8 cellular contexts compared by ENCODE assay signal in the genomic region with DNA sequence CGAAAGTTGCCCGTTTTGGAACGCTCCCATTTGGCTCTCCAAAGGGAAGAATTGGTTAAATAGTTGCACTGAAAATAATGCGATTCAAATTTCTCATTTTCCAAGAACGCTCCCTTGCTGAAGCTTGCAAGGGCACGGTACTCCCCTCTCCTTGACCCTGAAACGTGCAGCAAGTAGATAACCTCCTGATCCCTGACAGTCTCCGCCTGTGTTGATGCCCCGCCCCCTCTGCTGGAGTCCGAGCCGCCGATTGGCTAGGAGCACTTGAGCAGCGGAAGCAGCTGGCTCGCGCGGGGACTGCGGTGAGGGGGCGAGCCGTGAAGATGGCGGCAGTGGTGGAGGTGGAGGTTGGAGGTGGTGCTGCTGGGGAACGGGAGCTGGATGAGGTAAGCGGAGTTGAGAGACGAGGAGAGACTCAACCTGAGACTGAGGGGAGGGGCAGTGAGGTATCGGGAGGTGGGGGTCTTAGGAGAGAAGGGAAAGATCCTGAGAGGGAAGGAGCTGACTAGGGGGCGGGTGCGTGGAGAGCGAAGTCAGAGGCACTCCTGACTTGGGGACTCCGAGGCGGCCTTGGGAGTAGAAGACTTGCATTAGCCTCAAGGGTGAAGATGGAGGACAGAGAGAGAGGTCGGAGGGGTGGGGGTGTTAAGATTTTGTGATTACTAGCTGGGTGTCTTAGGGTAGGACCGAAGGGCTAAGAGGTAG. TPM values are rescaled to one million over a fixed set of nuclear protein-coding genes. Genes with fewer than 3 reads are reported as not detected.
DNase-seq lines count a peak whose midpoint lies in the region; ATAC-seq, FAIRE-seq and TF ChIP-seq lines count a peak whose summit lies in the region.

A gene (plus strand): TSS at position 308 of the 705 bp plus-strand sequence. CDS start 16 bp downstream, at position 324.

- peaks cover 3% of the 10 kb centered on the region for H3K4me1 ChIP-seq in colonic mucosa

- H3K27me3 ChIP-seq in colonic mucosa, result no peaks in the 10 kb centered on the region

- H3K36me3 ChIP-seq in colonic mucosa, result no peaks in the 10 kb centered on the region

- H3K4me3 ChIP-seq in colonic mucosa, result peak within 1 kb of the TSS; percentile 83

- ATAC-seq in HG03457 (IDR thresholded peaks at IDR 0.05; ENCODE audit: unreplicated experiment) (peak; percentile 49), left colon (peak; percentile 97)

- H3K27ac ChIP-seq in colonic mucosa, result peak within 1 kb of the TSS; percentile 77

- H3K9ac ChIP-seq in colonic mucosa (ENCODE audit: low read depth in 2 of 2, low read length in 2 of 2), result peak within 1 kb of the TSS; percentile 82 to 83

- no peak for TF ChIP-seq CTCF in colonic mucosa (IDR thresholded peaks at IDR 0.05)

- peak; percentile 96 for FAIRE-seq in GM19239 (lab: Jason Lieb, UNC)

- H3K9me3 ChIP-seq in colonic mucosa, result no peaks in the 10 kb centered on the region

- DNase-seq in Ammon's horn (ENCODE audit: low spot score), result peak; percentile 98
- peak; percentile 76 for DNase-seq in GM19239 (ENCODE audit: insufficient read length, low spot score)
- DNase-seq in NCI-H524 treated with DMSO at 0.1 percent for 48 hours (lab: John Stamatoyannopoulos, UW), result peak; percentile 75
- DNase-seq in activated CD4-positive, alpha-beta T cell treated with anti-CD3 and anti-CD28 coated beads for 48 hours, result peak; percentile 99
- peak; percentile 99 for DNase-seq in colonic mucosa
- DNase-seq in left colon, result peak; percentile 98 to 99
- peak; percentile 98 to 99 for DNase-seq in stimulated activated CD4-positive, alpha-beta T cell treated with anti-CD3 and anti-CD28 coated beads, Interleukin-2, amount 100 ng/mL, for 24 hours

- intact Hi-C loops in colonic mucosa (cut with DNase I), result no loop called here
- intact Hi-C loops in left colon (cut with DNase I, micrococcal nuclease), result no loop called here

RNA-seq across cellular contexts. Expression of the gene that starts here (rescaled TPM):
- total RNA-seq in colonic mucosa (10 to 100 TPM; 28.6 to 43.0 TPM), left colon (10 to 100 TPM; 29.5 to 39.5 TPM)

Comparison
In these comparisons a context has a peak if more than half of its experiments do, and no peak if none do; other contexts are left out.
1. Peak in every context shown above with its lines: DNase-seq, ATAC-seq, H3K4me3 ChIP-seq and H3K27ac ChIP-seq.